8 cellular contexts compared by ENCODE assay signal in genomic region chr16:82655315-82655714, GRCh38. TPM values are rescaled to one million over a fixed set of nuclear protein-coding genes. Genes with fewer than 3 reads are reported as not detected.
DNase-seq lines count a peak whose midpoint lies in the region; ATAC-seq and TF ChIP-seq lines count a peak whose summit lies in the region.

No MANE protein-coding gene starts in this region.

- WGBS in IMR-90 (ENCODE audit: extremely low coverage in 2 of 2, insufficient read length in 1 of 2), 2 experiments, result 11% methylated on average over 3 of the region's 3 CpGs; no CpG with 5 or more reads in 1 of the 2 experiments
- WGBS in endodermal cell (ENCODE audit: insufficient coverage in 1 of 2, insufficient read length in 1 of 2), 2 experiments, result 88 to 91% methylated on average over 3 of the region's 3 CpGs

- peaks cover 9% of the 10 kb centered on the region for H3K27me3 Mint-ChIP-seq in stimulated activated memory B cell treated with anti-CD40 and anti-IgM and Interleukin-4, amounts not matched to agents 10 μg/mL and 1 μg/mL and 100 μg/mL, for 72 hours
- H3K27me3 Mint-ChIP-seq in endodermal cell (ENCODE audit: insufficient read depth), result no peaks in the 10 kb centered on the region

- no peak for TF ChIP-seq CTCF in IMR-90 (conservative IDR thresholded peaks at IDR 0.05; ENCODE audit: low read depth, low read length)
- TF ChIP-seq CTCF in kidney epithelial cell (IDR thresholded peaks at IDR 0.05; ENCODE audit: insufficient read depth, low read length, poor library complexity, severe bottlenecking), result no peak
- TF ChIP-seq CTCF in endodermal cell (conservative IDR thresholded peaks at IDR 0.05), result no peak

- H3K14ac ChIP-seq in IMR-90 (replicated peaks; ENCODE audit: low read depth, low read length), result peak overlapping the region; percentile 89

- no peak; the same call in 1 of the 2 replicates for TF ChIP-seq RAD21 in IMR-90 (IDR thresholded peaks at IDR 0.05; ENCODE audit: low read length)

- H3K9me3 Mint-ChIP-seq in stimulated activated memory B cell treated with anti-CD40 and anti-IgM and Interleukin-4, amounts not matched to agents 10 μg/mL and 1 μg/mL and 100 μg/mL, for 72 hours, result no peaks in the 10 kb centered on the region
- H3K9me3 Mint-ChIP-seq in endodermal cell, result no peaks in the 10 kb centered on the region

- H3K4me3 ChIP-seq in IMR-90 (ENCODE audit: insufficient read depth, low read depth, low read length), result no peak overlapping the region
- H3K4me3 ChIP-seq in kidney epithelial cell (ENCODE audit: low read depth, low read length), result no peak overlapping the region
- no peak overlapping the region for H3K4me3 ChIP-seq in endodermal cell (ENCODE audit: low read length)

- peak overlapping the region; percentile 98 for H2AK5ac ChIP-seq in IMR-90 (ENCODE audit: low read depth, low read length)

- peak overlapping the region; percentile 93 for H3K23ac ChIP-seq in IMR-90 (ENCODE audit: low read depth, low read length)

- H3K4me1 ChIP-seq in IMR-90 (ENCODE audit: control insufficient read depth, insufficient read depth, low read length) (peaks cover 30% of the 10 kb centered on the region), endodermal cell (ENCODE audit: control insufficient read depth, insufficient read depth, low read length) (peaks cover 45% of the 10 kb centered on the region)

- H3K79me1 ChIP-seq in IMR-90 (ENCODE audit: low read depth in 1 of 2, low read length in 2 of 2), result peaks cover 44 to 80% of the 10 kb centered on the region in 2 experiments

- H3K27ac Mint-ChIP-seq in stimulated activated memory B cell treated with anti-CD40 and anti-IgM and Interleukin-4, amounts not matched to agents 10 μg/mL and 1 μg/mL and 100 μg/mL, for 72 hours, result peak overlapping the region; percentile 6
- no peak overlapping the region for H3K27ac Mint-ChIP-seq in endodermal cell

- peak overlapping the region; percentile 38 for H2AFZ ChIP-seq in IMR-90 (replicated peaks; ENCODE audit: low read length, poor library complexity)

- peak overlapping the region; percentile 18 for H2AK9ac ChIP-seq in IMR-90 (replicated peaks; ENCODE audit: low read depth, low read length, poor library complexity)

- peak overlapping the region; percentile 99 for H2BK120ac ChIP-seq in IMR-90 (ENCODE audit: low read depth, low read length)

- H2BK20ac ChIP-seq in IMR-90 (ENCODE audit: low read depth, low read length), result peak overlapping the region; percentile 97

- H4K5ac ChIP-seq in IMR-90 (ENCODE audit: low read depth, low read length), result peak overlapping the region; percentile 78

- in situ Hi-C loops in IMR-90 (cut with MboI; ENCODE audit: low sequenced_read_pairs), result no loop called here

- peak; percentile 98 for DNase-seq in EL
- peak; percentile 94 for DNase-seq in IMR-90
- peak; percentile 60 to 70 for DNase-seq in activated T-cell treated with anti-CD3 and anti-CD28 coated beads, Interleukin-2, amount 50 U/mL, for 48 hours
- peak; percentile 82 for DNase-seq in kidney epithelial cell (ENCODE audit: low read depth)
- no peak for DNase-seq in endodermal cell
- DNase-seq in ureter (ENCODE audit: low spot score), result no peak

- H3K9ac ChIP-seq in IMR-90 (ENCODE audit: low read depth, low read length), result 0 out of 2 replicates have a peak overlapping the region, but pooled peaks have one; percentile 3
- H3K9ac ChIP-seq in endodermal cell (ENCODE audit: extremely low read depth, low read length, poor library complexity, severe bottlenecking), result no peak overlapping the region

- no peaks in the 10 kb centered on the region for H3K36me3 ChIP-seq in IMR-90 (ENCODE audit: control insufficient read depth, insufficient read depth, low read length)
- no peaks in the 10 kb centered on the region for H3K36me3 ChIP-seq in kidney epithelial cell (ENCODE audit: control insufficient read depth, insufficient read depth, low read length)
- H3K36me3 ChIP-seq in endodermal cell (ENCODE audit: control insufficient read depth, insufficient read depth, low read length), result no peaks in the 10 kb centered on the region

- peaks cover 43% of the 10 kb centered on the region for H3K4me1 Mint-ChIP-seq in stimulated activated memory B cell treated with anti-CD40 and anti-IgM and Interleukin-4, amounts not matched to agents 10 μg/mL and 1 μg/mL and 100 μg/mL, for 72 hours
- H3K4me1 Mint-ChIP-seq in endodermal cell, result peaks cover 63% of the 10 kb centered on the region

- H3K56ac ChIP-seq in IMR-90 (ENCODE audit: extremely low read depth, insufficient read depth, low read length), result peak overlapping the region; percentile 97

- no peaks in the 10 kb centered on the region for H4K20me1 ChIP-seq in IMR-90 (ENCODE audit: insufficient read depth, low read length)

- BruUV-seq in IMR-90 (replicated peaks; lab: Mats Ljungman, UMichigan), result no TSS peak

- peak overlapping the region; percentile 64 for H3K18ac ChIP-seq in IMR-90 (ENCODE audit: low read depth, low read length)

- CTCF ChIA-PET in IMR-90 (lab: Yijun Ruan, JAX), result interaction anchor here (1.0 kb wide), 1 partner anchor 23 kb away, joined by 3 read pairs; no protein-coding TSS in a partner anchor

- H3K27ac ChIP-seq in IMR-90 (ENCODE audit: insufficient read depth, low read length) (peak overlapping the region; percentile 71), endodermal cell (ENCODE audit: low read depth, low read length) (no peak overlapping the region)

- dilution Hi-C loops in IMR-90 (cut with HindIII; ENCODE audit: low sequenced_read_pairs, unreplicated experiment), result no loop called here

- H2BK5ac ChIP-seq in IMR-90 (ENCODE audit: low read depth, low read length, poor library complexity, severe bottlenecking), result peak overlapping the region; percentile 63

- H3K4me3 Mint-ChIP-seq in stimulated activated memory B cell treated with anti-CD40 and anti-IgM and Interleukin-4, amounts not matched to agents 10 μg/mL and 1 μg/mL and 100 μg/mL, for 72 hours, result no peak overlapping the region
- no peak overlapping the region for H3K4me3 Mint-ChIP-seq in endodermal cell

- ATAC-seq in IMR-90 (ENCODE audit: low read depth) (peak; percentile 53), HG03108 (IDR thresholded peaks at IDR 0.05; ENCODE audit: unreplicated experiment) (no peak)
- ATAC-seq in stimulated activated memory B cell treated with anti-CD40 and anti-IgM and Interleukin-4, amounts not matched to agents 10 μg/mL and 1 μg/mL and 100 μg/mL, for 72 hours, result peak; percentile 57

- peak overlapping the region; percentile 64 to 92 for H4K8ac ChIP-seq in IMR-90 (ENCODE audit: low read depth in 2 of 2, low read length in 2 of 2)

- H3K36me3 Mint-ChIP-seq in stimulated activated memory B cell treated with anti-CD40 and anti-IgM and Interleukin-4, amounts not matched to agents 10 μg/mL and 1 μg/mL and 100 μg/mL, for 72 hours, result no peaks in the 10 kb centered on the region
- no peaks in the 10 kb centered on the region for H3K36me3 Mint-ChIP-seq in endodermal cell (ENCODE audit: low read depth)

- no peaks in the 10 kb centered on the region for H3K27me3 ChIP-seq in IMR-90 (ENCODE audit: control insufficient read depth, insufficient read depth, low read length)
- H3K27me3 ChIP-seq in kidney epithelial cell (ENCODE audit: control insufficient read depth, insufficient read depth, low read length), result no peaks in the 10 kb centered on the region
- H3K27me3 ChIP-seq in endodermal cell (ENCODE audit: control insufficient read depth, insufficient read depth, low read length, poor library complexity, severe bottlenecking), result no peaks in the 10 kb centered on the region

- intact Hi-C loops in IMR-90 (cut with micrococcal nuclease), result loop anchor here (2.0 kb wide), 1 partner anchor 45 kb away; no protein-coding TSS in a partner anchor

- H4K91ac ChIP-seq in IMR-90 (ENCODE audit: insufficient read depth, low read depth, low read length), result peak overlapping the region; percentile 92

- peak overlapping the region; percentile 52 for H3K4me2 ChIP-seq in IMR-90 (ENCODE audit: low read depth, low read length)

- H2BK15ac ChIP-seq in IMR-90 (ENCODE audit: low read depth, low read length), result peak overlapping the region; percentile 99

- H3K9me3 ChIP-seq in IMR-90 (ENCODE audit: control insufficient read depth, insufficient read depth, low read length), result no peaks in the 10 kb centered on the region
- H3K9me3 ChIP-seq in endodermal cell (ENCODE audit: control insufficient read depth, low read length), result no peaks in the 10 kb centered on the region

- H3K9me1 ChIP-seq in IMR-90 (ENCODE audit: insufficient read depth, low read length), result peaks cover 28% of the 10 kb centered on the region

- H3K4ac ChIP-seq in IMR-90 (ENCODE audit: low read depth, low read length), result peak overlapping the region; percentile 95

- TF ChIP-seq POLR2A in IMR-90 (IDR thresholded peaks at IDR 0.05; ENCODE audit: low read depth, low read length), result no peak; the same call in 1 of the 2 replicates

- POLR2A ChIA-PET in IMR-90 (lab: Charles Lee; ENCODE audit: unreplicated experiment), result interaction anchor here (0.5 to 1.0 kb wide), 2 partner anchors 15 to 432 kb away, joined by 3 read pairs; no protein-coding TSS in a partner anchor

TF ChIP-seq in IMR-90, 13 proteins besides CTCF, POLR2A, EP300 and RAD21:
- TF ChIP-seq MAZ (IDR thresholded peaks at IDR 0.05; ENCODE audit: borderline replicate concordance, low read depth, low read length) (peak; percentile 53; the same call in 1 of the 2 replicates), ELK1 (IDR thresholded peaks at IDR 0.05; ENCODE audit: borderline replicate concordance, low read depth, low read length) (no peak), RCOR1 (IDR thresholded peaks at IDR 0.05; ENCODE audit: insufficient replicate concordance, low read length) (peak; percentile 43), BHLHE40 (IDR thresholded peaks at IDR 0.05; ENCODE audit: low read depth, low read length) (0 out of 2 replicates have a peak, but pooled peaks have one; percentile 34), MXI1 (IDR thresholded peaks at IDR 0.05; ENCODE audit: borderline replicate concordance, low read depth, low read length) (no peak), MAFK (IDR thresholded peaks at IDR 0.05; ENCODE audit: low read depth, low read length) (peak; percentile 0; the same call in 1 of the 2 replicates)
TF ChIP-seq in IMR-90: peak in this region for 4.

RNA-seq across cellular contexts. Expression of gene CDH13, which starts 28.5 kb away (rescaled TPM):
- total RNA-seq in IMR-90 (2012; rRNA removed) (45.8 and 74.7 TPM in 2 replicates), kidney epithelial cell (32.8 and 39.3 TPM in 2 replicates), endodermal cell (1 to 10 TPM in 1 of 2 donors, under 1 TPM in 1; 0.86 to 1.8 TPM), ureter (5.9 TPM)
- polyA plus RNA-seq in IMR-90 (2012; rRNA removed), result 59.5 and 61.6 TPM in 2 replicates
- 45.8 and 46.1 TPM in 2 replicates for polyA plus RNA-seq in IMR-90 (2012; cell fraction: cytosol; rRNA removed)
- 15.1 and 31.6 TPM in 2 replicates for polyA plus RNA-seq in IMR-90 (2012; cell fraction: nucleus; rRNA removed; ENCODE audit: low replicate concordance)
- polyA plus RNA-seq in endodermal cell (2013, experiment 1 of 2), result 7.7 TPM
- 12.1 TPM for polyA plus RNA-seq in endodermal cell (2013, experiment 2 of 2)

Comparison
In these comparisons a context has a peak if more than half of its experiments do, and no peak if none do; other contexts are left out.
1. DNase-seq: peak in EL (single experiment), IMR-90 (single experiment), activated T-cell treated with anti-CD3 and anti-CD28 coated beads, Interleukin-2, amount 50 U/mL, for 48 hours (2 of 2) and kidney epithelial cell (single experiment); none in endodermal cell (single experiment) and ureter (single experiment).